ENCODE assay signal across 8 cellular contexts in the genomic region with DNA sequence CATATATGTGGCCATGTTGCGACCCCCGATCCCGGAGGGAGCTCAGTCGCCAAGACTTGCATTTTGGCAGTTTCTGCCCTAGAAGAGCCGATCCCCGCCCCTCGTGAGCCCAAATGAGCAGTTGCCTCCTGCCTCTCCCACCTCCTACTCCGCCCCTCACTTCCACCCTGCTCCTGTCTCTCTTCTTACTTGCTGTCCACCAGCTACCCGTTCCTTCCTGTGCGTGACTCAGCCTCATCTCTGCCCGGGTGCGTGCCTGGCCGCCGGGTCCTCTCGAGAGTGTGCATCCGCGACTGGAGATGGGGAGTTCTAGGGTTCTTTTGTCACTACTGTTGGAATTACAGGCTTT. TPM values are rescaled to one million over a fixed set of nuclear protein-coding genes. Genes with fewer than 3 reads are reported as not detected.
DNase-seq lines count a peak whose midpoint lies in the region; ATAC-seq and TF ChIP-seq lines count a peak whose summit lies in the region.

No MANE protein-coding gene starts in this region.

- H3K36me3 ChIP-seq in SJCRH30 (peaks cover 28% of the 10 kb centered on the region; the same call in 1 of the 2 replicates), gastroesophageal sphincter (peaks cover 0 to 12% of the 10 kb centered on the region in 2 donors), testis (ENCODE audit: low read depth, missing control alignments) (no peaks in the 10 kb centered on the region)

- intact Hi-C loops in testis (cut with DNase I; ENCODE audit: low total_unique reads): no loop called here

- H3K9me3 ChIP-seq in SJCRH30 (replicated peaks) (no peaks in the 10 kb centered on the region), gastroesophageal sphincter (no peaks in the 10 kb centered on the region), testis (no peaks in the 10 kb centered on the region)

- H3K4me3 ChIP-seq in SJCRH30 (peak overlapping the region; percentile 97), gastroesophageal sphincter (peak overlapping the region; percentile 67 to 92), testis (peak overlapping the region; percentile 90 to 93)

- TF ChIP-seq CTCF in gastroesophageal sphincter (IDR thresholded peaks at IDR 0.05) (no peak), testis (IDR thresholded peaks at IDR 0.05) (no peak)

- DNase-seq in CMK (ENCODE audit: low read depth) (peak; percentile 55), SJCRH30 (peak; percentile 78 to 83), occipital lobe (lab: John Stamatoyannopoulos, UW) (peak; percentile 40), testis (peak; percentile 62)
- DNase-seq in activated naive CD4-positive, alpha-beta T cell (lab: John Stamatoyannopoulos, UW): peak; percentile 26 to 55 (median 30)

- no peak for TF ChIP-seq EP300 in gastroesophageal sphincter (IDR thresholded peaks at IDR 0.05)

- H3K4me1 ChIP-seq in SJCRH30 (peaks cover 9% of the 10 kb centered on the region), gastroesophageal sphincter (peaks cover 11 to 50% (median 39%) of the 10 kb centered on the region in 3 donors), testis (peaks cover 22% of the 10 kb centered on the region)

- WGBS in gastroesophageal sphincter (ENCODE audit: low coverage in 1 of 2), 2 donors: 0% methylated on average over 6 to 8 of the region's 17 CpGs
- 0% methylated on average over 17 of the region's 17 CpGs for WGBS in testis, 2 donors

- H3K27me3 ChIP-seq in SJCRH30 (no peaks in the 10 kb centered on the region), gastroesophageal sphincter (no peaks in the 10 kb centered on the region), testis (no peaks in the 10 kb centered on the region)

- H3K27ac ChIP-seq in SJCRH30 (peak overlapping the region; percentile 85), gastroesophageal sphincter (peak overlapping the region; percentile 84 to 96 (median 87)), testis (peak overlapping the region; percentile 69 to 81)

- ATAC-seq in GM19397 (IDR thresholded peaks at IDR 0.05; ENCODE audit: unreplicated experiment) (peak; percentile 50), HG03558 (IDR thresholded peaks at IDR 0.05; ENCODE audit: extremely low read depth, unreplicated experiment) (peak; percentile 35), gastroesophageal sphincter (peak; percentile 82)

- TF ChIP-seq POLR2A in gastroesophageal sphincter (IDR thresholded peaks at IDR 0.05): no peak
- TF ChIP-seq POLR2A in testis (IDR thresholded peaks at IDR 0.05): no peak

RNA-seq across cellular contexts. Expression of gene GPATCH2L, which starts 0.6 kb away (rescaled TPM):
- 36.6 and 49.4 TPM in 2 replicates for total RNA-seq in SJCRH30 (2014; rRNA removed; shearing (Covaris generic))
- total RNA-seq in gastroesophageal sphincter: 10 to 100 TPM; 34.2 to 64.0 (median 56.0) TPM
- 112 TPM for total RNA-seq in occipital lobe
- 10 to 100 TPM; 74.5 to 87.2 TPM for total RNA-seq in testis
- polyA plus RNA-seq in testis (ENCODE audit: insufficient read depth, low read depth, low replicate concordance): 39.9 TPM

Comparison
In these comparisons a context has a peak if more than half of its experiments do, and no peak if none do; other contexts are left out.
1. Peak in every context shown above with its lines: DNase-seq, ATAC-seq, H3K4me3 ChIP-seq and H3K27ac ChIP-seq.
2. DNase-seq: peak in every context shown above with its lines; median percentile 80 in SJCRH30; 62 in testis; 55 in CMK; 40 in occipital lobe; 30 in activated naive CD4-positive, alpha-beta T cell.